10 cellular contexts compared by ENCODE assay signal in the genomic region with DNA sequence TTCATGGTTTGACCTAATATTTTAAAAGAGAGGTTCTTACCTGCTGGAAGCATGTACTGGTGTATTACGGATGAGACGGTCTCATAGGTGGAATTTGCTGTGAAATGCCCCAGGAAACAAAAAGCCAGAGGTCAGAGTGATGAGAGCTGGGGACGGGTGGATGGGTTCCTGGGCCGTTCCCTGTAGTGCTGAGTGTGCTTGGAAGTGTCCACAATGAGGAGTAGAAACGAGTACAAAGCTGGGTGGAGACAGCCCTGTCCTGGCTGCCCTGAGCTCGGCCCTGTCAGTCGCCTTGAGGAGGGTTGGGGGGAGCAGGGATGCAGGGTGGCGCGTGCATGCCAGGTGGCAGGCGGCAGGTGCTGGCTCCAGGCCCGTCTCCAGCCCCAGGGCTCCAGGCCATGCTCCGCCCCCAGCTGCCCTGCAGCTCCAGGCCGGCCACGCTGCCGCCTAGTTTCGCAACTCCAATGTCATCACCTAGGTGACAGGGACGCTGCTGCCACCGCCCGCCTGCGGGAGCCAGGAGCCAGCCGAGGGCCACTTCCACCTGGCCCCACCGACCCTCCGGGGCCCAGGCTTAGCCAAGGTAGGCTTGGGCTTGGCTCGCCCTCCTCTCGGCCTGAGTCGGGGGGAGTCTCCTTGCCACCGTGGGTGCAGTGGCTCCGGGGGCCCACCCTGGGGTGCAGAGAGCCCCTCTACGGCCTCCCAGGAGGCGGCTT. TPM values are rescaled to one million over a fixed set of nuclear protein-coding genes. Genes with fewer than 3 reads are reported as not detected.
DNase-seq lines count a peak whose midpoint lies in the region; ATAC-seq and TF ChIP-seq lines count a peak whose summit lies in the region.
"Had no signal": no experiment of that assay in that cellular context is flagged by ENCODE, and none has a peak within 500 bp of the region (broad histone marks: within the 10 kb centered on the region; RNA-seq: fewer than 3 reads in every experiment).

No MANE protein-coding gene starts in this region.

- no peaks in the 10 kb centered on the region for H3K79me1 ChIP-seq in H9 (ENCODE audit: insufficient read depth, low read depth, low read length, poor library complexity, severe bottlenecking)

- H4K5ac ChIP-seq in H9 (ENCODE audit: insufficient read length, low read depth, low read length), result no peak overlapping the region

- WGBS in H9 (ENCODE audit: extremely low coverage, insufficient read length, low lambda C conversion rate), result no CpG with 5 or more reads among the region's 30 CpGs

- H3K4me1 Mint-ChIP-seq in H9 (peaks cover 26 to 49% of the 10 kb centered on the region in 2 experiments), glutamatergic neuron (ENCODE audit: low read depth, unreplicated experiment) (peaks cover 23% of the 10 kb centered on the region)
- peaks cover 8% of the 10 kb centered on the region for H3K4me1 Mint-ChIP-seq in activated T-cell treated with anti-CD3 and anti-CD28 coated beads, Interleukin-2, amount 50 U/mL, for 4 hours (ENCODE audit: low read depth)

- no peak overlapping the region for H3K14ac ChIP-seq in H9 (ENCODE audit: insufficient read depth, low read length)

- H3K36me3 Mint-ChIP-seq in H9 (ENCODE audit: insufficient read depth in 1 of 3, low read depth in 3 of 3) (no peaks in the 10 kb centered on the region; a peak in 1 of 7 replicates), glutamatergic neuron (ENCODE audit: unreplicated experiment) (no peaks in the 10 kb centered on the region)
- no peaks in the 10 kb centered on the region for H3K36me3 Mint-ChIP-seq in activated T-cell treated with anti-CD3 and anti-CD28 coated beads, Interleukin-2, amount 50 U/mL, for 4 hours (ENCODE audit: insufficient read depth)
- H3K36me3 Mint-ChIP-seq: activated naive CD8-positive, alpha-beta T cell treated with anti-CD3 and anti-CD28 coated beads, Interleukin-2, amount 10 ng/mL, durations not matched to agents 7 days and 5 days had no signal

- H3K4me3 ChIP-seq in skeletal muscle satellite cell (ENCODE audit: low read length), result no peak overlapping the region

- no peak overlapping the region for H2AK5ac ChIP-seq in H9 (ENCODE audit: insufficient read length, low read length)

- H4K91ac ChIP-seq in H9 (ENCODE audit: insufficient read length, low read depth, low read length), result no peak overlapping the region

- no peak overlapping the region for H2BK12ac ChIP-seq in H9 (ENCODE audit: insufficient read length, low read depth, low read length)

- peaks cover 43% of the 10 kb centered on the region for H3K27me3 Mint-ChIP-seq in H9 (ENCODE audit: low read depth)
- peaks cover 6% of the 10 kb centered on the region for H3K27me3 Mint-ChIP-seq in glutamatergic neuron (ENCODE audit: unreplicated experiment)
- peaks cover 5% of the 10 kb centered on the region for H3K27me3 Mint-ChIP-seq in activated T-cell treated with anti-CD3 and anti-CD28 coated beads, Interleukin-2, amount 50 U/mL, for 4 hours (ENCODE audit: low read depth)
- H3K27me3 Mint-ChIP-seq: activated naive CD8-positive, alpha-beta T cell treated with anti-CD3 and anti-CD28 coated beads, Interleukin-2, amount 10 ng/mL, durations not matched to agents 7 days and 5 days had no signal

- H4K8ac ChIP-seq in H9 (replicated peaks; ENCODE audit: insufficient read length, low read depth, low read length), result no peak overlapping the region

- H3K23me2 ChIP-seq in H9 (ENCODE audit: insufficient read length, low read depth, low read length, poor library complexity, severe bottlenecking), result no peaks in the 10 kb centered on the region

- H3K9ac ChIP-seq in H9 (ENCODE audit: extremely low read depth, insufficient read length, low read length), result no peak overlapping the region
- H3K9ac ChIP-seq in skeletal muscle satellite cell (ENCODE audit: low read depth, low read length), result no peak overlapping the region

- H3K4me1 ChIP-seq in H9 (ENCODE audit: insufficient read depth, low read length), result no peaks in the 10 kb centered on the region
- peaks cover 27% of the 10 kb centered on the region for H3K4me1 ChIP-seq in skeletal muscle satellite cell (ENCODE audit: control insufficient read depth, insufficient read depth, low read length)

- no peak overlapping the region for H3K4ac ChIP-seq in H9 (ENCODE audit: low read depth, low read length)

- H3K4me3 Mint-ChIP-seq in H9 (no peak overlapping the region), glutamatergic neuron (ENCODE audit: unreplicated experiment) (peak overlapping the region; percentile 18)
- no peak overlapping the region for H3K4me3 Mint-ChIP-seq in activated T-cell treated with anti-CD3 and anti-CD28 coated beads, Interleukin-2, amount 50 U/mL, for 4 hours
- H3K4me3 Mint-ChIP-seq: activated naive CD8-positive, alpha-beta T cell treated with anti-CD3 and anti-CD28 coated beads, Interleukin-2, amount 10 ng/mL, durations not matched to agents 7 days and 5 days; nephron had no signal

- no peaks in the 10 kb centered on the region for H3K79me2 ChIP-seq in H9 (ENCODE audit: insufficient read depth, low read length)

- H3K9me3 ChIP-seq in H9 (ENCODE audit: control insufficient read depth, low read depth, low read length) (no peaks in the 10 kb centered on the region), skeletal muscle satellite cell (replicated peaks; ENCODE audit: low read length) (no peaks in the 10 kb centered on the region)

- H3K56ac ChIP-seq in H9 (ENCODE audit: insufficient read length, low read depth, low read length), result no peak overlapping the region

- no peak overlapping the region for H3K27ac Mint-ChIP-seq in H9
- H3K27ac Mint-ChIP-seq in glutamatergic neuron (ENCODE audit: unreplicated experiment), result peak overlapping the region; percentile 22
- H3K27ac Mint-ChIP-seq: activated naive CD8-positive, alpha-beta T cell treated with anti-CD3 and anti-CD28 coated beads, Interleukin-2, amount 10 ng/mL, durations not matched to agents 7 days and 5 days; nephron had no signal

- H2BK20ac ChIP-seq in H9 (ENCODE audit: low read depth, low read length, poor library complexity, severe bottlenecking), result no peak overlapping the region

- H2BK120ac ChIP-seq in H9 (ENCODE audit: low read depth, low read length, poor library complexity, severe bottlenecking), result no peak overlapping the region

- H3K36me3 ChIP-seq in skeletal muscle satellite cell (ENCODE audit: insufficient read depth, low read length), result no peaks in the 10 kb centered on the region

- no peak for TF ChIP-seq CTCF in H9 (conservative IDR thresholded peaks at IDR 0.05)
- TF ChIP-seq CTCF in glutamatergic neuron (IDR thresholded peaks at IDR 0.05; ENCODE audit: partially characterized antibody, unreplicated experiment), result no peak

- H3K27ac ChIP-seq in H9 (ENCODE audit: insufficient read length, low read depth, low read length), result no peak overlapping the region

- no peak overlapping the region for H2BK15ac ChIP-seq in H9 (ENCODE audit: low read depth, low read length)

- H4K20me1 ChIP-seq in H9 (ENCODE audit: control insufficient read depth, insufficient read depth, insufficient read length), result no peaks in the 10 kb centered on the region

- H2AFZ ChIP-seq in H9 (ENCODE audit: low read length), result no peak overlapping the region

- no peak overlapping the region for H2BK5ac ChIP-seq in H9 (ENCODE audit: insufficient read length, low read length)

- no peak overlapping the region for H3K4me2 ChIP-seq in H9 (ENCODE audit: insufficient read depth, insufficient read length, low read length)
- peak overlapping the region; percentile 34 for H3K4me2 ChIP-seq in skeletal muscle satellite cell (ENCODE audit: low read length)

- H3K27me3 ChIP-seq in H9 (ENCODE audit: insufficient read depth, low read length) (no peaks in the 10 kb centered on the region), skeletal muscle satellite cell (ENCODE audit: control insufficient read depth, insufficient read depth, low read length) (peaks cover 11% of the 10 kb centered on the region)

- no peak for ATAC-seq in activated T-cell treated with anti-CD3 and anti-CD28 coated beads, Interleukin-2, amount 50 U/mL, for 4 hours
- ATAC-seq in GM21786 (IDR thresholded peaks at IDR 0.05; ENCODE audit: unreplicated experiment), result no peak
- no peak for ATAC-seq in GM18511 (IDR thresholded peaks at IDR 0.05; ENCODE audit: unreplicated experiment)
- ATAC-seq in HG03432 (IDR thresholded peaks at IDR 0.05; ENCODE audit: unreplicated experiment), result no peak

- H3K9me3 Mint-ChIP-seq in H9 (no peaks in the 10 kb centered on the region), glutamatergic neuron (ENCODE audit: unreplicated experiment) (peaks cover 5% of the 10 kb centered on the region)
- no peaks in the 10 kb centered on the region for H3K9me3 Mint-ChIP-seq in activated T-cell treated with anti-CD3 and anti-CD28 coated beads, Interleukin-2, amount 50 U/mL, for 4 hours
- H3K9me3 Mint-ChIP-seq: activated naive CD8-positive, alpha-beta T cell treated with anti-CD3 and anti-CD28 coated beads, Interleukin-2, amount 10 ng/mL, durations not matched to agents 7 days and 5 days; nephron had no signal

- DNase-seq in H9, result peak; percentile 90
- peak; percentile 66 to 88 for DNase-seq in NOMO-1 (lab: John Stamatoyannopoulos, UW; ENCODE audit: unreplicated experiment in 2 of 2)
- peak; percentile 67 for DNase-seq in glutamatergic neuron
- DNase-seq in activated T-cell treated with anti-CD3 and anti-CD28 coated beads, Interleukin-2, amount 50 U/mL, for 4 hours, result no peak
- DNase-seq: activated naive CD8-positive, alpha-beta T cell treated with anti-CD3 and anti-CD28 coated beads, Interleukin-2, amount 10 ng/mL, durations not matched to agents 7 days and 5 days had no signal

- H3K18ac ChIP-seq in H9 (ENCODE audit: insufficient read length, low read depth, low read length), result no peak overlapping the region

- no peak overlapping the region for H3T11ph ChIP-seq in H9 (ENCODE audit: low read length)

- no peak overlapping the region for H3K23ac ChIP-seq in H9 (ENCODE audit: insufficient read length, low read depth, low read length)

RNA-seq across cellular contexts. Expression of a gene that starts 16.4 kb away (rescaled TPM):
- total RNA-seq in H9 (2021) (4.7 and 4.9 TPM in 2 replicates), glutamatergic neuron (ENCODE audit: unreplicated experiment) (13.0 TPM)
- total RNA-seq in skeletal muscle satellite cell (2012; rRNA removed), result 0.22 and 0.25 TPM in 2 replicates
- total RNA-seq in activated T-cell treated with anti-CD3 and anti-CD28 coated beads, Interleukin-2, amount 50 U/mL, for 4 hours, result under 1 TPM; 0.05 to 0.16 (median 0.08) TPM

RNA-seq across cellular contexts. Expression of a gene that starts 18.8 kb away (rescaled TPM):
- total RNA-seq in H9 (2021) (28.4 and 33.8 TPM in 2 replicates), glutamatergic neuron (ENCODE audit: unreplicated experiment) (47.7 TPM)
- total RNA-seq in skeletal muscle satellite cell (2012; rRNA removed), result 7.6 and 14.2 TPM in 2 replicates
- total RNA-seq in activated T-cell treated with anti-CD3 and anti-CD28 coated beads, Interleukin-2, amount 50 U/mL, for 4 hours, result 10 to 100 TPM; 32.7 to 36.3 (median 34.5) TPM

RNA-seq across cellular contexts. Expression of a gene that starts 43.9 kb away (rescaled TPM):
- total RNA-seq in H9 (2021) (24.0 and 24.7 TPM in 2 replicates), glutamatergic neuron (ENCODE audit: unreplicated experiment) (43.1 TPM)
- 13.4 and 20.3 TPM in 2 replicates for total RNA-seq in skeletal muscle satellite cell (2012; rRNA removed)
- total RNA-seq in activated T-cell treated with anti-CD3 and anti-CD28 coated beads, Interleukin-2, amount 50 U/mL, for 4 hours, result 10 to 100 TPM; 15.0 to 17.6 (median 16.0) TPM

RNA-seq across cellular contexts. Expression of a gene that starts 57.4 kb away (rescaled TPM):
- 19.9 and 21.3 TPM in 2 replicates for total RNA-seq in H9 (2021)
- total RNA-seq in glutamatergic neuron (ENCODE audit: unreplicated experiment), result 64.7 TPM
- total RNA-seq in skeletal muscle satellite cell (2012; rRNA removed), result 0.25 and 1.3 TPM in 2 replicates
- total RNA-seq in activated T-cell treated with anti-CD3 and anti-CD28 coated beads, Interleukin-2, amount 50 U/mL, for 4 hours, result under 1 TPM; 0.43 to 0.98 (median 0.84) TPM
